In the genomic region with DNA sequence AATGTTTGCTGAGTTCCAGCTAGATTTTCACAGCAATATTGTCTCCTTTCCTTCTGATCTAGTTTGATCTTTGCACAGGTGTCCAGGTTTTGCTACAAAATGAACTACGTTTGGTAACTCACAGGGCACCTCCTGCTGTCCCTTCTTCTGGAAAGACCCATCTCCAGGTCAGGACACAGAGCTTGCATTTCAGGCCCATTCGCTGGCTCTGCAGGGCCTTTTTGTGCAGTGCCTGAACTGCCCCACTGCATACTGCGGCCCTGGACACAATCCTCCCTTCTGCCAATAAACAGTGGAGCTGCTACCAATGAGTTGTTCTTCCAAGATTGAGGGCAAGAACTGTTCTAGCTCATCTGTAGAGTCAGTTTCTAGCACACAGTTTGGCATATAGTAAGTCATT, we compare ENCODE assay signal across 1 cellular context.
TF ChIP-seq lines count a peak whose summit lies in the region.

No MANE protein-coding gene starts in this region.

TF ChIP-seq in HepG2, 621 proteins besides CTCF, POLR2A, EP300 and RAD21 (continued from another document):
- TF ChIP-seq, protein P1, sequence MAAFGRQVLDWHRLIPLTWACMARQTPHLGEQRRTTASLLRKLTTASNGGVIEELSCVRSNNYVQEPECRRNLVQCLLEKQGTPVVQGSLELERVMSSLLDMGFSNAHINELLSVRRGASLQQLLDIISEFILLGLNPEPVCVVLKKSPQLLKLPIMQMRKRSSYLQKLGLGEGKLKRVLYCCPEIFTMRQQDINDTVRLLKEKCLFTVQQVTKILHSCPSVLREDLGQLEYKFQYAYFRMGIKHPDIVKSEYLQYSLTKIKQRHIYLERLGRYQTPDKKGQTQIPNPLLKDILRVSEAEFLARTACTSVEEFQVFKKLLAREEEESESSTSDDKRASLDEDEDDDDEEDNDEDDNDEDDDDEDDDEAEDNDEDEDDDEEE (CRISPR knock-in tag; IDR thresholded peaks at IDR 0.05) = no peak
